16 cellular contexts compared by ENCODE assay signal in the genomic region with DNA sequence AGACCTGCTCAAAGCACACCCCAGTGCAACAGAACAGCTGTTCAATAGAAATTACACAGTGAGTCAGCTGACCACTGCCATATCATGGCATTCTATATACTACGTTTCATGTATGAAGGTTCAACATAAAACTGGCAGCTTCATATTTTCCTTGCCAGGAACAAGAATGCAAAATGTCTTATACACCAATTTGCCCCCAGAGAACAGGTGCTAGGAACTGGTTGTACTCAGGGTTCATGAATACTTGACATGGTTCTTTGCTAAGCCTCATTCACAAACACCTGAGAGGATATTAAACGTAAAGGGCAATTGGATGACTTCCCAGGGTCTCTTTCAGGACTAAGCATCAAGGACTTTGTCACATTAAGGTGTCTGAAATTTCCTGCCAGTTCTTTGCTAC. TPM values are rescaled to one million over a fixed set of nuclear protein-coding genes. Genes with fewer than 3 reads are reported as not detected.
DNase-seq lines count a peak whose midpoint lies in the region; ATAC-seq and TF ChIP-seq lines count a peak whose summit lies in the region.
"Had no signal": no experiment of that assay in that cellular context is flagged by ENCODE, and none has a peak within 500 bp of the region (broad histone marks: within the 10 kb centered on the region; RNA-seq: fewer than 3 reads in every experiment).

No MANE protein-coding gene starts in this region.

- BruUV-seq in mammary epithelial cell (replicated peaks; lab: Mats Ljungman, UMichigan): no TSS peak

- H3K4me2 ChIP-seq in mammary epithelial cell (ENCODE audit: insufficient read depth, low read depth, low read length): peak overlapping the region; percentile 28

- peak overlapping the region; percentile 61 for H3K9ac ChIP-seq in mammary epithelial cell (ENCODE audit: insufficient read depth, low read length)

- DNase-seq in NCI-H345 treated with DMSO at 0.1 percent for 48 hours (lab: John Stamatoyannopoulos, UW; ENCODE audit: unreplicated experiment) (peak; percentile 8), NCI-H345 (lab: John Stamatoyannopoulos, UW) (no peak), mammary epithelial cell (peak; percentile 30), mucosa of descending colon (no peak), upper lobe of right lung (no peak), mucosa of gallbladder (ENCODE audit: low spot score) (no peak), SW480 (ENCODE audit: low spot score) (no peak), NCI-H748 treated with DMSO at 0.1 percent for 48 hours (lab: John Stamatoyannopoulos, UW) (no peak)
- DNase-seq: ACHN; activated CD4-positive, CD25-positive, alpha-beta regulatory T cell; activated naive CD4-positive, alpha-beta T cell treated with anti-CD3 and anti-CD28 coated beads for 36 hours; CD8-positive, alpha-beta T cell; NCI-H446; Peyer's patch; T-helper 1 cell had no signal

- no peaks in the 10 kb centered on the region for H4K20me1 ChIP-seq in mammary epithelial cell (ENCODE audit: insufficient read depth, low read length)

- peaks cover 79% of the 10 kb centered on the region for H3K79me2 ChIP-seq in mammary epithelial cell (ENCODE audit: insufficient read depth, low read length)

- 3% methylated on average over 2 of the region's 2 CpGs for WGBS in mammary epithelial cell (ENCODE audit: low coverage, missing lambda C conversion rate)

- no peak overlapping the region for H2AFZ ChIP-seq in mammary epithelial cell (ENCODE audit: low read depth, low read length)

- ATAC-seq in mucosa of descending colon (peak; percentile 32), upper lobe of right lung (peak; percentile 44)
- ATAC-seq: CD8-positive, alpha-beta T cell; K562 had no signal

- dilution Hi-C loops in mammary epithelial cell (cut with HindIII; ENCODE audit: low sequenced_read_pairs): no loop called here

- CTCF ChIA-PET in mammary epithelial cell (lab: Charles Lee; ENCODE audit: low non-redundant PET): no interaction called here

- H3K4me1 ChIP-seq in mammary epithelial cell (ENCODE audit: insufficient read depth, low read length) (peaks cover 79% of the 10 kb centered on the region), mucosa of descending colon (ENCODE audit: low read depth) (peaks cover 43% of the 10 kb centered on the region), upper lobe of right lung (peaks cover 78% of the 10 kb centered on the region)

- H3K27me3 ChIP-seq in mammary epithelial cell (ENCODE audit: insufficient read depth, low read length) (no peaks in the 10 kb centered on the region), upper lobe of right lung (no peaks in the 10 kb centered on the region)
- H3K27me3 ChIP-seq: Peyer's patch had no signal

- TF ChIP-seq CTCF in mammary epithelial cell (conservative IDR thresholded peaks at IDR 0.05 in 1 of 2, IDR thresholded peaks at IDR 0.05 in 1 of 2; ENCODE audit: extremely low read depth in 1 of 2, insufficient read depth in 1 of 2, low read depth in 1 of 2, low read length in 2 of 2) (no peak), mucosa of descending colon (IDR thresholded peaks at IDR 0.05) (no peak), upper lobe of right lung (IDR thresholded peaks at IDR 0.05) (no peak)

- intact Hi-C loops in mammary epithelial cell (cut with micrococcal nuclease): no loop called here
- intact Hi-C loops in mucosa of descending colon (cut with DNase I, micrococcal nuclease): no loop called here
- intact Hi-C loops in upper lobe of right lung (cut with DNase I): no loop called here

- in situ Hi-C loops in mammary epithelial cell (cut with MboI; ENCODE audit: low sequenced_read_pairs in 2 of 2): loop anchor here in 1 of 2 donors (25.0 kb wide), 2 partner anchors 388 to 588 kb away; no protein-coding TSS in a partner anchor

- H3K36me3 ChIP-seq in mammary epithelial cell (ENCODE audit: insufficient read depth, low read length) (peaks cover 19% of the 10 kb centered on the region), mucosa of descending colon (ENCODE audit: low read depth) (no peaks in the 10 kb centered on the region), upper lobe of right lung (peaks cover 5% of the 10 kb centered on the region)
- H3K36me3 ChIP-seq: Peyer's patch had no signal

- peak overlapping the region; percentile 92 for H3K27ac ChIP-seq in mammary epithelial cell (ENCODE audit: insufficient read depth, low read depth, low read length)
- peak overlapping the region; percentile 63 for H3K27ac ChIP-seq in upper lobe of right lung

- H3K9me3 ChIP-seq in mammary epithelial cell (replicated peaks; ENCODE audit: insufficient read depth, low read length) (no peaks in the 10 kb centered on the region), mucosa of descending colon (no peaks in the 10 kb centered on the region), upper lobe of right lung (no peaks in the 10 kb centered on the region)
- H3K9me3 ChIP-seq: Peyer's patch had no signal

- H3K4me3 ChIP-seq in mammary epithelial cell (replicated peaks in 1 of 3; ENCODE audit: insufficient read depth in 1 of 3, low read depth in 2 of 3, low read length in 3 of 3) (no peak overlapping the region), mucosa of descending colon (no peak overlapping the region), upper lobe of right lung (no peak overlapping the region)
- H3K4me3 ChIP-seq: K562, Peyer's patch had no signal

RNA-seq across cellular contexts. Expression of gene MYOF, which starts 6.9 kb away (rescaled TPM):
- total RNA-seq in mammary epithelial cell: 100 to 1,000 TPM; 273 to 311 TPM
- polyA plus RNA-seq in mammary epithelial cell: 117 TPM
- polyA minus RNA-seq in mammary epithelial cell: 242 TPM
- total RNA-seq in mucosa of descending colon: 10 to 100 TPM; 55.0 to 90.7 (median 85.5) TPM
- total RNA-seq in upper lobe of right lung: 132 TPM
- total RNA-seq in mucosa of gallbladder: 99.3 TPM
- total RNA-seq: CD8-positive, alpha-beta T cell had no signal

RNA-seq across cellular contexts. Expression of gene CEP55, which starts 21.2 kb away (rescaled TPM):
- total RNA-seq in mammary epithelial cell (10 to 100 TPM in 1 of 2 donors, 1 to 10 TPM in 1; 1.2 to 35.4 TPM), mucosa of descending colon (10 to 100 TPM in 1 of 3 donors, 1 to 10 TPM in 2; 1.3 to 11.7 (median 2.4) TPM), upper lobe of right lung (0.35 TPM), mucosa of gallbladder (1.3 TPM)
- polyA plus RNA-seq in mammary epithelial cell: 26.8 TPM
- 18.2 TPM for polyA minus RNA-seq in mammary epithelial cell

Comparison
In these comparisons a context has a peak if more than half of its experiments do, and no peak if none do; other contexts are left out.
1. DNase-seq: peak in NCI-H345 treated with DMSO at 0.1 percent for 48 hours (single experiment) and mammary epithelial cell (single experiment); none in NCI-H345 (single experiment), mucosa of descending colon (0 of 3), upper lobe of right lung (single experiment), mucosa of gallbladder (single experiment), SW480 (single experiment) and NCI-H748 treated with DMSO at 0.1 percent for 48 hours (single experiment).